19 cellular contexts compared by ENCODE assay signal in the genomic region with DNA sequence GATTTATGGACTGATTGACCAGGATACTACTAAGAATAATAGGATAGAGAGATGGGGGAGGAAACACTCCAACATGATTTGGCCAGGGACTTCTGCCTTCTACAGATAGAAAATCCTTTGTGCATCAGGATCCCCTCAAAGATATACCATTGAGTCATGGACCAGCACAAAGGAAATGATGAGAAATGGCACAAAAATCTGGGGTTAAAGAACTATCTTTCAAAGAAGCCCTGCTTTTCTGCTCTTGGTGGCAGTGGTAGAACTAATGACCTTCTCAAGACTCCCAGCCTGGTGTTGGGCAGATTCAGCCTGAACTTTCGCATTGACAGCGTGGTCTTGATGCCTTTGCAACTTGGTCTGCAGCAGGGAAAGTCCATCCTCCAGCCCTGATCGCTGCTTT. TPM values are rescaled to one million over a fixed set of nuclear protein-coding genes. Genes with fewer than 3 reads are reported as not detected.
DNase-seq lines count a peak whose midpoint lies in the region; ATAC-seq and TF ChIP-seq lines count a peak whose summit lies in the region.
"Had no signal": no experiment of that assay in that cellular context is flagged by ENCODE, and none has a peak within 500 bp of the region (broad histone marks: within the 10 kb centered on the region; RNA-seq: fewer than 3 reads in every experiment).

No MANE protein-coding gene starts in this region.

- H2BK120ac ChIP-seq in IMR-90 (ENCODE audit: low read depth, low read length) = peak overlapping the region; percentile 97
- H2BK120ac ChIP-seq in mesenchymal stem cell (ENCODE audit: low read depth, low read length) = no peak overlapping the region

- H2AFZ ChIP-seq in IMR-90 (replicated peaks; ENCODE audit: low read length, poor library complexity) = peak overlapping the region; percentile 89
- H2AFZ ChIP-seq in mesenchymal stem cell (ENCODE audit: low read depth, low read length) = no peak overlapping the region

- H2AK9ac ChIP-seq in IMR-90 (replicated peaks; ENCODE audit: low read depth, low read length, poor library complexity) = peak overlapping the region; percentile 80

- peak overlapping the region; percentile 32; the same call in 1 of the 2 replicates for H3K4me2 ChIP-seq in IMR-90 (ENCODE audit: low read depth, low read length)
- H3K4me2 ChIP-seq in mesenchymal stem cell (ENCODE audit: low read length, poor library complexity, severe bottlenecking) = no peak overlapping the region

- peak overlapping the region; percentile 95 for H2BK20ac ChIP-seq in IMR-90 (ENCODE audit: low read depth, low read length)

- H4K91ac ChIP-seq in IMR-90 (ENCODE audit: insufficient read depth, low read depth, low read length) (peak overlapping the region; percentile 87), mesenchymal stem cell (ENCODE audit: low read length) (no peak overlapping the region)

- no peak overlapping the region for H3K9ac ChIP-seq in IMR-90 (ENCODE audit: low read depth, low read length)
- peak overlapping the region; percentile 42 for H3K9ac ChIP-seq in mesenchymal stem cell (ENCODE audit: low read length)

- H3K27ac ChIP-seq in IMR-90 (ENCODE audit: insufficient read depth, low read length) = peak overlapping the region; percentile 76
- peak overlapping the region; percentile 10 for H3K27ac ChIP-seq in mesenchymal stem cell (ENCODE audit: low read length, poor library complexity, severe bottlenecking)
- H3K27ac ChIP-seq: dorsolateral prefrontal cortex, heart left ventricle had no signal

- H3K9me3 ChIP-seq in IMR-90 (ENCODE audit: control insufficient read depth, insufficient read depth, low read length) (no peaks in the 10 kb centered on the region), mesenchymal stem cell (ENCODE audit: control insufficient read depth, low read length) (no peaks in the 10 kb centered on the region)
- H3K9me3 ChIP-seq: heart left ventricle had no signal

- TF ChIP-seq RAD21 in IMR-90 (IDR thresholded peaks at IDR 0.05; ENCODE audit: low read length) = no peak

- peak overlapping the region; percentile 39; the same call in 1 of the 2 replicates for H3K56ac ChIP-seq in IMR-90 (ENCODE audit: extremely low read depth, insufficient read depth, low read length)

- H3K27ac Mint-ChIP-seq in activated T-cell treated with anti-CD3 and anti-CD28 coated beads, Interleukin-2, amount 50 U/mL, for 72 hours = no peak overlapping the region
- H3K27ac Mint-ChIP-seq: activated naive CD4-positive, alpha-beta T cell treated with anti-CD3 and anti-CD28 coated beads, Interleukin-2, amount 10 ng/mL, durations not matched to agents 7 days and 5 days had no signal

- H2AK5ac ChIP-seq in IMR-90 (ENCODE audit: low read depth, low read length) (peak overlapping the region; percentile 90; the same call in 1 of the 2 replicates), mesenchymal stem cell (ENCODE audit: low read length, severe bottlenecking) (no peak overlapping the region)

- CTCF ChIA-PET in IMR-90 (lab: Yijun Ruan, JAX) (interaction anchor here (0.6 kb wide), 2 partner anchors 14 to 993 kb away, joined by 3 to 6 read pairs; no protein-coding TSS in a partner anchor), HEK293T (lab: Yijun Ruan, JAX) (no interaction called here)

- H3K14ac ChIP-seq in IMR-90 (replicated peaks; ENCODE audit: low read depth, low read length) (peak overlapping the region; percentile 95), mesenchymal stem cell (ENCODE audit: low read length in 2 of 2) (no peak overlapping the region)

- peak overlapping the region; percentile 46; the same call in 1 of the 2 replicates for H3K18ac ChIP-seq in IMR-90 (ENCODE audit: low read depth, low read length)
- no peak overlapping the region for H3K18ac ChIP-seq in mesenchymal stem cell (ENCODE audit: low read depth in 1 of 2, low read length in 2 of 2)

- H3K4me1 ChIP-seq in IMR-90 (ENCODE audit: control insufficient read depth, insufficient read depth, low read length) (peaks cover 11% of the 10 kb centered on the region), mesenchymal stem cell (ENCODE audit: control insufficient read depth, insufficient read depth, low read depth, low read length) (peaks cover 2% of the 10 kb centered on the region)
- H3K4me1 ChIP-seq: heart left ventricle had no signal

- POLR2A ChIA-PET in IMR-90 (lab: Charles Lee; ENCODE audit: unreplicated experiment) = no interaction called here
- POLR2A ChIA-PET in HEK293T (lab: Yijun Ruan, JAX) = no interaction called here

- H3K4me3 Mint-ChIP-seq in activated T-cell treated with anti-CD3 and anti-CD28 coated beads, Interleukin-2, amount 50 U/mL, for 72 hours = no peak overlapping the region
- H3K4me3 Mint-ChIP-seq: activated naive CD4-positive, alpha-beta T cell treated with anti-CD3 and anti-CD28 coated beads, Interleukin-2, amount 10 ng/mL, durations not matched to agents 7 days and 5 days; neural crest cell; stimulated activated naive CD8-positive, alpha-beta T cell treated with anti-CD3 and anti-CD28 coated beads, Interleukin-15, amount 100 ng/mL, for 72 hours had no signal

- peaks cover 6% of the 10 kb centered on the region; the same call in 1 of the 2 replicates for H3K9me1 ChIP-seq in IMR-90 (ENCODE audit: insufficient read depth, low read length)

- no peak for TF ChIP-seq CTCF in IMR-90 (conservative IDR thresholded peaks at IDR 0.05; ENCODE audit: low read depth, low read length)

- H2BK15ac ChIP-seq in IMR-90 (ENCODE audit: low read depth, low read length) (peak overlapping the region; percentile 91), mesenchymal stem cell (ENCODE audit: low read depth, poor library complexity, severe bottlenecking) (no peak overlapping the region)

- H3K27me3 ChIP-seq in IMR-90 (ENCODE audit: control insufficient read depth, insufficient read depth, low read length) = no peaks in the 10 kb centered on the region
- no peaks in the 10 kb centered on the region for H3K27me3 ChIP-seq in mesenchymal stem cell (ENCODE audit: control insufficient read depth in 1 of 2, insufficient read depth in 1 of 2, low read length in 2 of 2)
- H3K27me3 ChIP-seq: dorsolateral prefrontal cortex, heart left ventricle had no signal

- H4K8ac ChIP-seq in IMR-90 (ENCODE audit: low read depth in 2 of 2, low read length in 2 of 2) (peak overlapping the region; percentile 58 to 73), mesenchymal stem cell (ENCODE audit: low read length) (no peak overlapping the region)

- in situ Hi-C loops in IMR-90 (cut with MboI; ENCODE audit: low sequenced_read_pairs) = no loop called here

- peaks cover 10% of the 10 kb centered on the region for H3K27me3 Mint-ChIP-seq in activated T-cell treated with anti-CD3 and anti-CD28 coated beads, Interleukin-2, amount 50 U/mL, for 72 hours (ENCODE audit: low read depth)

- no peaks in the 10 kb centered on the region for H3K4me1 Mint-ChIP-seq in activated T-cell treated with anti-CD3 and anti-CD28 coated beads, Interleukin-2, amount 50 U/mL, for 72 hours (ENCODE audit: low read depth)
- H3K4me1 Mint-ChIP-seq: activated naive CD4-positive, alpha-beta T cell treated with anti-CD3 and anti-CD28 coated beads, Interleukin-2, amount 10 ng/mL, durations not matched to agents 7 days and 5 days; neural crest cell; stimulated activated naive CD8-positive, alpha-beta T cell treated with anti-CD3 and anti-CD28 coated beads, Interleukin-15, amount 100 ng/mL, for 72 hours had no signal

- intact Hi-C loops in IMR-90 (cut with micrococcal nuclease) = loop anchor here (5.0 kb wide), 1 partner anchor 47 kb away; no protein-coding TSS in a partner anchor

- dilution Hi-C loops in IMR-90 (cut with HindIII; ENCODE audit: low sequenced_read_pairs, unreplicated experiment) = no loop called here

- H3K4me3 ChIP-seq in IMR-90 (ENCODE audit: insufficient read depth, low read depth, low read length) (no peak overlapping the region), mesenchymal stem cell (ENCODE audit: insufficient read depth in 1 of 2, low read depth in 1 of 2, low read length in 2 of 2) (no peak overlapping the region)
- H3K4me3 ChIP-seq: dorsolateral prefrontal cortex, heart left ventricle, K562 had no signal

- H3K23ac ChIP-seq in IMR-90 (ENCODE audit: low read depth, low read length) (peak overlapping the region; percentile 90), mesenchymal stem cell (ENCODE audit: low read length in 2 of 2) (no peak overlapping the region)

- no peaks in the 10 kb centered on the region for H3K36me3 ChIP-seq in IMR-90 (ENCODE audit: control insufficient read depth, insufficient read depth, low read length)
- no peaks in the 10 kb centered on the region for H3K36me3 ChIP-seq in mesenchymal stem cell (ENCODE audit: control insufficient read depth in 1 of 2, insufficient read depth in 2 of 2, low read depth in 1 of 2, low read length in 2 of 2)
- H3K36me3 ChIP-seq: heart left ventricle had no signal

- DNase-seq in AG08395 (ENCODE audit: low spot score) (peak; percentile 39), IMR-90 (peak; percentile 62), astrocyte of the hippocampus (ENCODE audit: low read depth, low spot score) (peak; percentile 18), mesenchymal stem cell (peak; percentile 58), HEK293T (ENCODE audit: extremely low spot score) (no peak), NCI-H2171 treated with DMSO at 0.1 percent for 48 hours (lab: John Stamatoyannopoulos, UW) (no peak)
- no peak for DNase-seq in activated T-cell treated with anti-CD3 and anti-CD28 coated beads, Interleukin-2, amount 50 U/mL, for 72 hours
- DNase-seq: activated CD4-positive, alpha-beta T cell treated with anti-CD3 and anti-CD28 coated beads, Interleukin-2, amount 50 U/mL, for 1 hour; activated naive CD4-positive, alpha-beta T cell treated with anti-CD3 and anti-CD28 coated beads, Interleukin-2, amount 10 ng/mL, durations not matched to agents 7 days and 5 days; dorsolateral prefrontal cortex; heart left ventricle; NCI-H1092; NCI-H2171; NCI-H748 treated with DMSO at 0.1 percent for 48 hours; stimulated activated naive CD8-positive, alpha-beta T cell treated with anti-CD3 and anti-CD28 coated beads, Interleukin-15, amount 100 ng/mL, for 72 hours had no signal

- BruUV-seq in IMR-90 (replicated peaks; lab: Mats Ljungman, UMichigan) = no TSS peak

- H3K36me3 Mint-ChIP-seq in activated T-cell treated with anti-CD3 and anti-CD28 coated beads, Interleukin-2, amount 50 U/mL, for 72 hours (ENCODE audit: insufficient read depth in 2 of 2) = no peaks in the 10 kb centered on the region
- H3K36me3 Mint-ChIP-seq: activated naive CD4-positive, alpha-beta T cell treated with anti-CD3 and anti-CD28 coated beads, Interleukin-2, amount 10 ng/mL, durations not matched to agents 7 days and 5 days had no signal

- H4K5ac ChIP-seq in IMR-90 (ENCODE audit: low read depth, low read length) = peak overlapping the region; percentile 32

- H2BK5ac ChIP-seq in IMR-90 (ENCODE audit: low read depth, low read length, poor library complexity, severe bottlenecking) (peak overlapping the region; percentile 90), mesenchymal stem cell (ENCODE audit: low read depth, low read length, poor library complexity, severe bottlenecking) (no peak overlapping the region)

- no peaks in the 10 kb centered on the region for H3K9me3 Mint-ChIP-seq in activated T-cell treated with anti-CD3 and anti-CD28 coated beads, Interleukin-2, amount 50 U/mL, for 72 hours
- H3K9me3 Mint-ChIP-seq: activated naive CD4-positive, alpha-beta T cell treated with anti-CD3 and anti-CD28 coated beads, Interleukin-2, amount 10 ng/mL, durations not matched to agents 7 days and 5 days; neural crest cell; stimulated activated naive CD8-positive, alpha-beta T cell treated with anti-CD3 and anti-CD28 coated beads, Interleukin-15, amount 100 ng/mL, for 72 hours had no signal

- H3K4ac ChIP-seq in IMR-90 (ENCODE audit: low read depth, low read length) (peak overlapping the region; percentile 88), mesenchymal stem cell (ENCODE audit: low read depth in 1 of 2, low read length in 2 of 2) (no peak overlapping the region)

- H2BK12ac ChIP-seq in mesenchymal stem cell (ENCODE audit: low read length in 2 of 2) = peak overlapping the region in 1 of 2 experiments; percentile 4

- no peak for TF ChIP-seq POLR2A in IMR-90 (IDR thresholded peaks at IDR 0.05; ENCODE audit: low read depth, low read length)

- ATAC-seq in IMR-90 (ENCODE audit: low read depth) (peak; percentile 30; the same call in 1 of the 2 replicates), GM18873 (IDR thresholded peaks at IDR 0.05; ENCODE audit: low FRiP score, unreplicated experiment) (no peak)
- no peak for ATAC-seq in activated T-cell treated with anti-CD3 and anti-CD28 coated beads, Interleukin-2, amount 50 U/mL, for 72 hours (replicated peaks in 1 of 2)
- ATAC-seq: esophagus mucosa; heart left ventricle; K562; stimulated activated naive CD8-positive, alpha-beta T cell treated with anti-CD3 and anti-CD28 coated beads, Interleukin-15, amount 100 ng/mL, for 72 hours had no signal

- H4K20me1 ChIP-seq in IMR-90 (ENCODE audit: insufficient read depth, low read length) = no peaks in the 10 kb centered on the region

- WGBS in IMR-90 (ENCODE audit: extremely low coverage in 2 of 2, insufficient read length in 1 of 2), 2 experiments = 75% methylated on average over 2 of the region's 3 CpGs; no CpG with 5 or more reads in 1 of the 2 experiments
- WGBS in mesenchymal stem cell = 57% methylated on average over 2 of the region's 3 CpGs

- H3K79me1 ChIP-seq in IMR-90 (ENCODE audit: low read depth in 1 of 2, low read length in 2 of 2) (no peaks in the 10 kb centered on the region), mesenchymal stem cell (replicated peaks; ENCODE audit: low read length, poor library complexity, severe bottlenecking) (no peaks in the 10 kb centered on the region)

RNA-seq across cellular contexts. Expression of gene LAMB1, which starts 27.6 kb away (rescaled TPM):
- 117 TPM in 2 replicates for total RNA-seq in IMR-90 (2012; rRNA removed)
- polyA plus RNA-seq in IMR-90 (2012; rRNA removed) = 97.5 and 114 TPM in 2 replicates
- polyA plus RNA-seq in IMR-90 (2012; cell fraction: cytosol; rRNA removed) = 83.3 and 90.8 TPM in 2 replicates
- 304 and 403 TPM in 2 replicates for polyA plus RNA-seq in IMR-90 (2012; cell fraction: nucleus; rRNA removed; ENCODE audit: low replicate concordance)
- polyA plus RNA-seq in mesenchymal stem cell (2013, experiment 1 of 2) = 509 TPM
- polyA plus RNA-seq in mesenchymal stem cell (2013, experiment 2 of 2) = 467 TPM
- under 1 TPM in 1 of 2 donors, not detected in 1; 0.10 TPM for total RNA-seq in activated T-cell treated with anti-CD3 and anti-CD28 coated beads, Interleukin-2, amount 50 U/mL, for 72 hours

Comparison
In these comparisons a context has a peak if more than half of its experiments do, and no peak if none do; other contexts are left out.
1. DNase-seq: peak in AG08395 (single experiment), IMR-90 (single experiment), astrocyte of the hippocampus (single experiment) and mesenchymal stem cell (single experiment); none in activated T-cell treated with anti-CD3 and anti-CD28 coated beads, Interleukin-2, amount 50 U/mL, for 72 hours (0 of 2), HEK293T (single experiment) and NCI-H2171 treated with DMSO at 0.1 percent for 48 hours (single experiment).
2. RNA of gene LAMB1, which starts 27.6 kb away (total RNA-seq): 117 TPM in IMR-90; 0.10 TPM in activated T-cell treated with anti-CD3 and anti-CD28 coated beads, Interleukin-2, amount 50 U/mL, for 72 hours; every median in the first group is over 100 times any median in the second.